18 cellular contexts compared by ENCODE assay signal in genomic region chr11:64881476-64881875, GRCh38. TPM values are rescaled to one million over a fixed set of nuclear protein-coding genes. Genes with fewer than 3 reads are reported as not detected.
A peak's percentile ranks its signal among the peaks of the same experiment; 100 is the strongest.
DNase-seq lines count a peak whose midpoint lies in the region; ATAC-seq, FAIRE-seq and TF ChIP-seq lines count a peak whose summit lies in the region.
"Had no signal": no experiment of that assay in that cellular context is flagged by ENCODE, and none has a peak within 500 bp of the region (broad histone marks: within the 10 kb centered on the region; RNA-seq: fewer than 3 reads in every experiment).

No MANE protein-coding gene starts in this region.

- H3K27me3 ChIP-seq in keratinocyte (ENCODE audit: control insufficient read depth, extremely low read depth, insufficient read depth, low read length) = no peaks in the 10 kb centered on the region
- no peaks in the 10 kb centered on the region for H3K27me3 ChIP-seq in vagina
- H3K27me3 ChIP-seq: body of pancreas had no signal

- intact Hi-C loops in vagina (cut with DNase I) = loop anchor here (1.0 kb wide), 1 partner anchor 43 kb away; the partner anchor contains the start of gene PPP2R5B

- peaks cover 58% of the 10 kb centered on the region for H3K4me1 Mint-ChIP-seq in activated naive CD4-positive, alpha-beta T cell treated with anti-CD3 and anti-CD28 coated beads, Interleukin-2, amount 50 U/mL, for 24 hours
- peaks cover 44 to 59% (median 57%) of the 10 kb centered on the region in 3 donors for H3K4me1 Mint-ChIP-seq in T-cell

- no peak overlapping the region for H2AFZ ChIP-seq in keratinocyte (ENCODE audit: control insufficient read depth, low read length)

- H3K27me3 Mint-ChIP-seq in activated naive CD4-positive, alpha-beta T cell treated with anti-CD3 and anti-CD28 coated beads, Interleukin-2, amount 50 U/mL, for 24 hours = no peaks in the 10 kb centered on the region
- H3K27me3 Mint-ChIP-seq in T-cell = no peaks in the 10 kb centered on the region

- H3K4me3 ChIP-seq in keratinocyte (ENCODE audit: control insufficient read depth in 2 of 3, extremely low read depth in 1 of 3, insufficient read depth in 2 of 3, low read depth in 1 of 3, low read length in 3 of 3) (no peak overlapping the region), vagina (no peak overlapping the region)
- H3K4me3 ChIP-seq: body of pancreas had no signal

- H3K36me3 Mint-ChIP-seq in activated naive CD4-positive, alpha-beta T cell treated with anti-CD3 and anti-CD28 coated beads, Interleukin-2, amount 50 U/mL, for 24 hours = peaks cover 2% of the 10 kb centered on the region
- H3K36me3 Mint-ChIP-seq in T-cell = peaks cover 10% of the 10 kb centered on the region

- dilution Hi-C loops in keratinocyte (cut with MboI; ENCODE audit: extremely low pct_ligation_motif_present, low sequenced_read_pairs) = no loop called here

- no peaks in the 10 kb centered on the region for H3K9me3 Mint-ChIP-seq in activated naive CD4-positive, alpha-beta T cell treated with anti-CD3 and anti-CD28 coated beads, Interleukin-2, amount 50 U/mL, for 24 hours
- no peaks in the 10 kb centered on the region for H3K9me3 Mint-ChIP-seq in T-cell

- no peak for DNase-seq in activated naive CD4-positive, alpha-beta T cell treated with Interleukin-2 at 50 U/mL for 16 hours
- DNase-seq in T-cell (no peak), keratinocyte (ENCODE audit: low read depth, low spot score) (peak; percentile 54), vagina (ENCODE audit: extremely low spot score in 2 of 2) (no peak)
- DNase-seq in stimulated activated CD4-positive, alpha-beta T cell treated with anti-CD3 and anti-CD28 coated beads, Interleukin-4, amount 100 ng/mL, for 24 hours = no peak
- DNase-seq: activated CD8-positive, alpha-beta memory T cell treated with anti-CD3 and anti-CD28 coated beads, Interleukin-2, amount 50 U/mL, for 4 hours; body of pancreas; glutamatergic neuron; Kasumi-1; left ventricle myocardium superior; NCI-H345; RPMI8226 had no signal

- H3K9me1 ChIP-seq in keratinocyte (ENCODE audit: control insufficient read depth, extremely low read depth, insufficient read depth, low read length) = peaks cover 2% of the 10 kb centered on the region

- CTCF ChIA-PET in T-cell (lab: Charles Lee) = interaction anchor here in 1 of 2 donors (0.5 kb wide), 1 partner anchor 36 kb away, joined by 4 read pairs; no protein-coding TSS in a partner anchor

- H3K9ac ChIP-seq in keratinocyte (ENCODE audit: control insufficient read depth, extremely low read depth, insufficient read depth, low read length) = no peak overlapping the region

- H3K4me2 ChIP-seq in keratinocyte (ENCODE audit: control insufficient read depth, extremely low read depth, insufficient read depth, low read depth, low read length) = peak overlapping the region; percentile 29

- H3K79me2 ChIP-seq in keratinocyte (ENCODE audit: control insufficient read depth, insufficient read depth, low read length) = peaks cover 19% of the 10 kb centered on the region

- peak overlapping the region; percentile 53 for H3K27ac Mint-ChIP-seq in activated naive CD4-positive, alpha-beta T cell treated with anti-CD3 and anti-CD28 coated beads, Interleukin-2, amount 50 U/mL, for 24 hours
- H3K27ac Mint-ChIP-seq in T-cell = peak overlapping the region; percentile 82 to 96

- POLR2A ChIA-PET in T-cell (lab: Charles Lee) = interaction anchor here (0.6 to 1.0 kb wide), 2 partner anchors 15 to 23 kb away, joined by 3 to 9 read pairs; no protein-coding TSS in a partner anchor

- peaks cover 5% of the 10 kb centered on the region for H4K20me1 ChIP-seq in keratinocyte (ENCODE audit: control insufficient read depth, extremely low read depth, insufficient read depth, low read length)

- peak; percentile 80 for FAIRE-seq in keratinocyte (lab: Jason Lieb, UNC)
- FAIRE-seq: TTC549 had no signal

- H3K27ac ChIP-seq in keratinocyte (ENCODE audit: control insufficient read depth, insufficient read depth, low read length) = no peak overlapping the region
- peak overlapping the region; percentile 8 for H3K27ac ChIP-seq in vagina
- H3K27ac ChIP-seq: body of pancreas had no signal

- H3K9me3 ChIP-seq in keratinocyte (ENCODE audit: control insufficient read depth, low read depth, low read length) (no peaks in the 10 kb centered on the region), vagina (no peaks in the 10 kb centered on the region)
- H3K9me3 ChIP-seq: body of pancreas had no signal

- H3K4me3 Mint-ChIP-seq in activated naive CD4-positive, alpha-beta T cell treated with anti-CD3 and anti-CD28 coated beads, Interleukin-2, amount 50 U/mL, for 24 hours = no peak overlapping the region
- H3K4me3 Mint-ChIP-seq in T-cell = peak overlapping the region in 1 of 3 donors; percentile 99

- H3K36me3 ChIP-seq in keratinocyte (ENCODE audit: control insufficient read depth in 2 of 2, extremely low read depth in 1 of 2, insufficient read depth in 2 of 2, low read length in 2 of 2) = peaks cover 0 to under 1% of the 10 kb centered on the region in 2 experiments
- no peaks in the 10 kb centered on the region for H3K36me3 ChIP-seq in vagina

- TF ChIP-seq CTCF in keratinocyte (optimal IDR thresholded peaks at IDR 0.05 in 1 of 3, IDR thresholded peaks at IDR 0.05 in 1 of 3, conservative IDR thresholded peaks at IDR 0.05 in 1 of 3; ENCODE audit: extremely low read depth in 1 of 3, insufficient read depth in 2 of 3, low read length in 3 of 3) (no peak), vagina (IDR thresholded peaks at IDR 0.05) (no peak)

- ATAC-seq in T-cell (replicated peaks in 1 of 4) (no peak), GM18873 (IDR thresholded peaks at IDR 0.05; ENCODE audit: low FRiP score, unreplicated experiment) (no peak), HG03457 (IDR thresholded peaks at IDR 0.05; ENCODE audit: unreplicated experiment) (no peak)
- ATAC-seq: body of pancreas, left ventricle myocardium superior had no signal

- peaks cover 30% of the 10 kb centered on the region for H3K4me1 ChIP-seq in keratinocyte (ENCODE audit: control insufficient read depth, extremely low read depth, insufficient read depth, low read length)
- peaks cover 34% of the 10 kb centered on the region for H3K4me1 ChIP-seq in vagina

- TF ChIP-seq POLR2A in vagina (IDR thresholded peaks at IDR 0.05) = no peak

RNA-seq across cellular contexts. Expression of gene EHD1, which starts 3.1 kb away (rescaled TPM):
- total RNA-seq in T-cell (100 to 1,000 TPM; 126 to 286 (median 269) TPM), vagina (61.6 TPM)
- polyA plus RNA-seq in keratinocyte = 73.9 to 192 TPM (median 75.6 TPM) in 3 replicates
- polyA plus RNA-seq in keratinocyte (2011; ENCODE audit: low read depth) = 89.7 TPM
- polyA plus RNA-seq in keratinocyte (2011; cell fraction: cytosol; rRNA removed) = 69.4 and 117 TPM in 2 replicates
- polyA plus RNA-seq in keratinocyte (2011; cell fraction: nucleus; rRNA removed) = 139 and 148 TPM in 2 replicates
- polyA plus RNA-seq in keratinocyte (2012; ENCODE audit: low replicate concordance) = 50.2 and 134 TPM in 2 replicates
- 107 to 412 TPM (median 144 TPM) in 3 replicates for polyA minus RNA-seq in keratinocyte
- polyA minus RNA-seq in keratinocyte (2011; cell fraction: cytosol; rRNA and poly(A)+ RNA removed) = 120 TPM
- polyA minus RNA-seq in keratinocyte (2011; cell fraction: nucleus; rRNA and poly(A)+ RNA removed) = 91.0 and 135 TPM in 2 replicates

RNA-seq across cellular contexts. Expression of gene ATG2A, which starts 35.5 kb away (rescaled TPM):
- total RNA-seq in T-cell (100 to 1,000 TPM in 1 of 5 donors, 10 to 100 TPM in 4; 50.9 to 165 (median 55.4) TPM), vagina (27.0 TPM)
- polyA plus RNA-seq in keratinocyte = 2.4 to 5.7 TPM (median 4.5 TPM) in 3 replicates
- polyA plus RNA-seq in keratinocyte (2011; ENCODE audit: low read depth) = 8.6 TPM
- 3.0 and 6.4 TPM in 2 replicates for polyA plus RNA-seq in keratinocyte (2011; cell fraction: cytosol; rRNA removed)
- 15.8 and 21.8 TPM in 2 replicates for polyA plus RNA-seq in keratinocyte (2011; cell fraction: nucleus; rRNA removed)
- polyA plus RNA-seq in keratinocyte (2012; ENCODE audit: low replicate concordance) = 13.5 and 26.7 TPM in 2 replicates
- polyA minus RNA-seq in keratinocyte = 7.6 to 19.2 TPM (median 9.6 TPM) in 3 replicates
- polyA minus RNA-seq in keratinocyte (2011; cell fraction: cytosol; rRNA and poly(A)+ RNA removed) = 27.4 TPM
- polyA minus RNA-seq in keratinocyte (2011; cell fraction: nucleus; rRNA and poly(A)+ RNA removed) = 18.6 and 21.2 TPM in 2 replicates

RNA-seq across cellular contexts. Expression of gene CDC42BPG, which starts 37.0 kb away (rescaled TPM):
- 10 to 100 TPM in 1 of 5 donors, 1 to 10 TPM in 4; 7.4 to 10.5 (median 9.1) TPM for total RNA-seq in T-cell
- polyA plus RNA-seq in keratinocyte = 2.2 to 4.0 TPM (median 2.5 TPM) in 3 replicates
- polyA plus RNA-seq in keratinocyte (2011; ENCODE audit: low read depth) = 2.5 TPM
- 1.4 and 3.5 TPM in 2 replicates for polyA plus RNA-seq in keratinocyte (2011; cell fraction: cytosol; rRNA removed)
- 9.9 and 12.9 TPM in 2 replicates for polyA plus RNA-seq in keratinocyte (2011; cell fraction: nucleus; rRNA removed)
- polyA plus RNA-seq in keratinocyte (2012; ENCODE audit: low replicate concordance) = 6.3 and 7.4 TPM in 2 replicates
- 3.6 to 9.7 TPM (median 5.5 TPM) in 3 replicates for polyA minus RNA-seq in keratinocyte
- polyA minus RNA-seq in keratinocyte (2011; cell fraction: cytosol; rRNA and poly(A)+ RNA removed) = 4.6 TPM
- polyA minus RNA-seq in keratinocyte (2011; cell fraction: nucleus; rRNA and poly(A)+ RNA removed) = 11.5 and 16.9 TPM in 2 replicates
- total RNA-seq in vagina = 13.0 TPM

RNA-seq across cellular contexts. Expression of gene PPP2R5B, which starts 43.0 kb away (rescaled TPM):
- total RNA-seq in T-cell (10 to 100 TPM; 15.3 to 25.4 (median 17.2) TPM), vagina (16.9 TPM)
- polyA plus RNA-seq in keratinocyte = 13.7 to 20.6 TPM (median 16.4 TPM) in 3 replicates
- 7.8 TPM for polyA plus RNA-seq in keratinocyte (2011; ENCODE audit: low read depth)
- 16.3 and 20.1 TPM in 2 replicates for polyA plus RNA-seq in keratinocyte (2011; cell fraction: cytosol; rRNA removed)
- 38.1 and 45.2 TPM in 2 replicates for polyA plus RNA-seq in keratinocyte (2011; cell fraction: nucleus; rRNA removed)
- polyA plus RNA-seq in keratinocyte (2012; ENCODE audit: low replicate concordance) = 14.8 and 20.4 TPM in 2 replicates
- polyA minus RNA-seq in keratinocyte = 11.6 to 19.6 TPM (median 15.0 TPM) in 3 replicates
- polyA minus RNA-seq in keratinocyte (2011; cell fraction: cytosol; rRNA and poly(A)+ RNA removed) = 12.9 TPM
- polyA minus RNA-seq in keratinocyte (2011; cell fraction: nucleus; rRNA and poly(A)+ RNA removed) = 9.4 and 19.5 TPM in 2 replicates

RNA-seq across cellular contexts. Expression of gene GPHA2, which starts 54.2 kb away (rescaled TPM):
- total RNA-seq in T-cell (under 1 TPM in 1 of 5 donors, not detected in 4; 0.90 TPM), vagina (not detected)
- 0.08 TPM in 1 of 3 replicates, not detected in the others for polyA plus RNA-seq in keratinocyte
- not detected for polyA plus RNA-seq in keratinocyte (2011; ENCODE audit: low read depth)
- 0.16 and 0.34 TPM in 2 replicates for polyA plus RNA-seq in keratinocyte (2011; cell fraction: cytosol; rRNA removed)
- polyA plus RNA-seq in keratinocyte (2011; cell fraction: nucleus; rRNA removed) = not detected in 2 replicates
- 0.22 TPM in 1 of 2 replicates, not detected in the other for polyA plus RNA-seq in keratinocyte (2012; ENCODE audit: low replicate concordance)
- polyA minus RNA-seq in keratinocyte = not detected in 3 replicates
- not detected for polyA minus RNA-seq in keratinocyte (2011; cell fraction: cytosol; rRNA and poly(A)+ RNA removed)
- not detected in 2 replicates for polyA minus RNA-seq in keratinocyte (2011; cell fraction: nucleus; rRNA and poly(A)+ RNA removed)
- total RNA-seq: left ventricle myocardium superior, omental fat pad had no signal
- polyA plus RNA-seq: BJ had no signal
